ENCODE assay signal across 13 cellular contexts in the genomic region with DNA sequence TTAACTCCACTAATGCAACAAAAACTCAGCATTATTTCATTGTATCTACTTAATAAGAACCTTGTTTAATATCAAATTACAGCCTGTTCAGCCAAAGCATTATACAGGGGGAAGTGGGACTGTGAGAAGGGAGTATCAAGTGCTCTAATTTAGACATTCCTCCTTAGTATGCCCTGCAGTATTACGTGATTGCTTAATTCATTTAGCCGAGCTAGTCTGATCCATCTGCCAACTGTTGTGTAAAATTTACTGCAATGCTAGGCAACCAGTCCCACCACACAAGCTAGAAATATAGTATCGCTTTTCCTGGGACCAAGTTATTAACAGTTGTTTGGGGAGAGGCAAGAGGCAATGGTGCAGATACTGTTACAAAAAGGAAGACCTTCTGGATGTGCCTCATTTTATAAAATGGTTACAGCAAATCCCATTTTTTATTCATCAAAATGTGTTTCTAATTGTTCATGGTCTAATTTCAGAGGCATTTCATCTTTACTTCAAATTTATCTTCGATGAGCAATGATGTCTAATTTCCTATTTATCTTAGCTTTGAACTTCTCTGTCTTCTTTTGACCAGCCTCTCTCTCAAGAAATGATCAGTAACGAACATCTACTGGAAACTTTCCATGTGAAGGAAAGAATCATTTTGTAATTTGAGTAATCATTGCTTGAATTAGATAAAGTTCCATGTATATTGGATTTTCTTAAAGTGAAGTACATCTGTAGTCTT.
DNase-seq lines count a peak whose midpoint lies in the region; TF ChIP-seq lines count a peak whose summit lies in the region.
"Had no signal": no experiment of that assay in that cellular context is flagged by ENCODE, and none has a peak within 500 bp of the region (broad histone marks: within the 10 kb centered on the region; RNA-seq: fewer than 3 reads in every experiment).

No MANE protein-coding gene starts in this region.

- intact Hi-C loops in vagina (cut with DNase I) = no loop called here

- no peak overlapping the region for H3K4me3 ChIP-seq in vagina
- H3K4me3 ChIP-seq: uterus had no signal

- DNase-seq in SIG-M5 treated with dmso at 0.1 percent for 504 hours (lab: John Stamatoyannopoulos, UW; ENCODE audit: unreplicated experiment) = peak; percentile 15
- DNase-seq in SIG-M5 (lab: John Stamatoyannopoulos, UW) = no peak
- peak; percentile 82 for DNase-seq in amniotic epithelial cell (ENCODE audit: low read depth)
- peak; percentile 74 for DNase-seq in iris pigment epithelial cell (ENCODE audit: low read depth)
- no peak for DNase-seq in vagina (ENCODE audit: extremely low spot score in 2 of 2)
- DNase-seq in progenitor cell of endocrine pancreas (ENCODE audit: low spot score, unreplicated experiment) = no peak
- DNase-seq in stimulated activated naive CD4-positive, alpha-beta T cell (lab: John Stamatoyannopoulos, UW) = no peak
- DNase-seq in KBM-7 = no peak
- DNase-seq: activated CD4-positive, alpha-beta T cell treated with anti-CD3 and anti-CD28 coated beads for 36 hours; uterus had no signal

- peak overlapping the region; percentile 42 for H3K27ac ChIP-seq in vagina
- H3K27ac ChIP-seq: uterus had no signal

- H3K9me3 ChIP-seq in vagina = no peaks in the 10 kb centered on the region
- H3K9me3 ChIP-seq: uterus had no signal

- H3K36me3 ChIP-seq in vagina = no peaks in the 10 kb centered on the region
- H3K36me3 ChIP-seq: uterus had no signal

- H3K36me3 Mint-ChIP-seq in progenitor cell of endocrine pancreas (ENCODE audit: insufficient read depth) = no peaks in the 10 kb centered on the region
- H3K36me3 Mint-ChIP-seq: activated naive CD8-positive, alpha-beta T cell; memory B cell had no signal

- no peak overlapping the region for H3K4me3 Mint-ChIP-seq in progenitor cell of endocrine pancreas (ENCODE audit: low read depth)
- H3K4me3 Mint-ChIP-seq: activated CD4-positive, alpha-beta T cell treated with anti-CD3 and anti-CD28 coated beads for 36 hours; activated naive CD8-positive, alpha-beta T cell; B cell; memory B cell had no signal

- TF ChIP-seq CTCF in vagina (IDR thresholded peaks at IDR 0.05) (no peak), progenitor cell of endocrine pancreas (IDR thresholded peaks at IDR 0.05; ENCODE audit: unreplicated experiment) (no peak)

- no peak for TF ChIP-seq POLR2A in vagina (IDR thresholded peaks at IDR 0.05)

- no peaks in the 10 kb centered on the region for H3K4me1 ChIP-seq in vagina
- H3K4me1 ChIP-seq: uterus had no signal

- H3K4me1 Mint-ChIP-seq in progenitor cell of endocrine pancreas (ENCODE audit: low read depth) = no peaks in the 10 kb centered on the region
- H3K4me1 Mint-ChIP-seq: activated CD4-positive, alpha-beta T cell treated with anti-CD3 and anti-CD28 coated beads for 36 hours; B cell; memory B cell had no signal

- no peak overlapping the region for H3K27ac Mint-ChIP-seq in progenitor cell of endocrine pancreas
- H3K27ac Mint-ChIP-seq: activated CD4-positive, alpha-beta T cell treated with anti-CD3 and anti-CD28 coated beads for 36 hours; activated naive CD8-positive, alpha-beta T cell; B cell; memory B cell had no signal

- in situ Hi-C loops in KBM-7 (cut with MboI; ENCODE audit: low pct_unique_long_range_greater_than_20kb, low sequenced_read_pairs) = no loop called here

- no peaks in the 10 kb centered on the region for H3K27me3 ChIP-seq in vagina
- H3K27me3 ChIP-seq: uterus had no signal

- peaks cover 7% of the 10 kb centered on the region for H3K27me3 Mint-ChIP-seq in progenitor cell of endocrine pancreas

- H3K9me3 Mint-ChIP-seq in progenitor cell of endocrine pancreas (ENCODE audit: low read depth) = no peaks in the 10 kb centered on the region
- H3K9me3 Mint-ChIP-seq: memory B cell had no signal

Comparison
In these comparisons a context has a peak if more than half of its experiments do, and no peak if none do; other contexts are left out.
1. DNase-seq: peak in SIG-M5 treated with dmso at 0.1 percent for 504 hours (single experiment), amniotic epithelial cell (single experiment) and iris pigment epithelial cell (single experiment); none in SIG-M5 (single experiment), vagina (0 of 2), progenitor cell of endocrine pancreas (single experiment), stimulated activated naive CD4-positive, alpha-beta T cell (0 of 6) and KBM-7 (single experiment).